In the genomic region with DNA sequence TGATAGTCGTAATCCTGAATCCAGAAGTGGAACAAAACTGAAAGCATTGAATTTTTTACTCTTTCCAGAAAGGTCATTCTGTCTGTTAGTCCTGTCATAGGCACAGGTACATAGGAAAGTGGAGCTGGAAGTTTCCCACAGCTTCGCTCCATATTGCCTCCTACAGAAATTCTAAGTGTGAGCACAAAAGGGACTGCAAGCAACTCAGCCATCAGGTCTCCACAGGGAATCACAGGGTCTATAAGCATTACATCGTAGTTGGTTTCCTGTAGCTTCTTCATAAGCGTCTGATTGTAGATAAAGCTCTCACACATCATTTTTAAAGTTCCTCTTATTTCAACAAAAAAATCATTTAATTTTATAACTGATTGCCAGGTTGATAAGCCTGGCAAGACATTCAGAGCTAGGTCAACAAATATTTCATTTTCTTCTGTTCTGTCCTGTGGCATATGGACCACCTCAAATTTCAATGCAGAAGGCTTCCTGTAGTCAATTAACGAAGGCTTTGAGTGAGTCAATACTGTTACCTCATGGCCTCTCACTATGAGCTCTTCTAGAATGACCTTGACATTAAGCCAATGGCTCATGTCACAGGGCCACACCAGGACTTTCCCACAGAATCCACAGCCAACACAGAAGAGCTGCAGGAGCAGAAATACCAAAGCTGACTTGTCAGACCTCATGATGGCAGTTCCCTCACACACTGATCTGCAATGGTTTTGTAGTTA, we compare ENCODE assay signal across 1 cellular context.
TF ChIP-seq lines count a peak whose summit lies in the region.

Gene UGT2A3, minus strand, starts transcription at position 727 of the 728 bp plus-strand sequence. Its CDS starts 44 bp downstream, at position 683.

TF ChIP-seq in HepG2, 621 proteins besides CTCF, POLR2A, EP300 and RAD21 (continued from another document and continues in another):
- TF ChIP-seq ATF2 (CRISPR knock-in tag; IDR thresholded peaks at IDR 0.05), result peak; percentile 58; the same call in 1 of the 2 replicates
- TF ChIP-seq ZNF383 (CRISPR knock-in tag; IDR thresholded peaks at IDR 0.05; ENCODE audit: borderline replicate concordance), result no peak
- 0 out of 2 replicates have a peak, but pooled peaks have one; percentile 27 for TF ChIP-seq CC2D1A (CRISPR knock-in tag; IDR thresholded peaks at IDR 0.05)
- no peak for TF ChIP-seq ZNF558 (CRISPR knock-in tag; IDR thresholded peaks at IDR 0.05; ENCODE audit: borderline replicate concordance)
- TF ChIP-seq ZMAT3 (CRISPR knock-in tag; conservative IDR thresholded peaks at IDR 0.05), result no peak
- TF ChIP-seq NR2F2 (IDR thresholded peaks at IDR 0.05; ENCODE audit: borderline replicate concordance, low read depth), result peak; percentile 69
- no peak for TF ChIP-seq TEAD2 (CRISPR knock-in tag; IDR thresholded peaks at IDR 0.05)
- TF ChIP-seq MED13 (CRISPR knock-in tag; IDR thresholded peaks at IDR 0.05), result peak; percentile 92
- peak; percentile 94 for TF ChIP-seq FOSL2 (CRISPR knock-in tag; IDR thresholded peaks at IDR 0.05)
- TF ChIP-seq MIER3 (CRISPR knock-in tag; IDR thresholded peaks at IDR 0.05; ENCODE audit: borderline replicate concordance), result no peak; the same call in 1 of the 2 replicates
- TF ChIP-seq HNRNPUL1 (IDR thresholded peaks at IDR 0.05; ENCODE audit: low read depth, low read length), result no peak
- TF ChIP-seq ZNF44 (CRISPR knock-in tag; IDR thresholded peaks at IDR 0.05), result no peak
- TF ChIP-seq KDM1A (CRISPR knock-in tag; IDR thresholded peaks at IDR 0.05), result no peak
- TF ChIP-seq ASH2L (IDR thresholded peaks at IDR 0.05; ENCODE audit: insufficient read length, low read depth, low read length), result no peak
- TF ChIP-seq, protein P1, sequence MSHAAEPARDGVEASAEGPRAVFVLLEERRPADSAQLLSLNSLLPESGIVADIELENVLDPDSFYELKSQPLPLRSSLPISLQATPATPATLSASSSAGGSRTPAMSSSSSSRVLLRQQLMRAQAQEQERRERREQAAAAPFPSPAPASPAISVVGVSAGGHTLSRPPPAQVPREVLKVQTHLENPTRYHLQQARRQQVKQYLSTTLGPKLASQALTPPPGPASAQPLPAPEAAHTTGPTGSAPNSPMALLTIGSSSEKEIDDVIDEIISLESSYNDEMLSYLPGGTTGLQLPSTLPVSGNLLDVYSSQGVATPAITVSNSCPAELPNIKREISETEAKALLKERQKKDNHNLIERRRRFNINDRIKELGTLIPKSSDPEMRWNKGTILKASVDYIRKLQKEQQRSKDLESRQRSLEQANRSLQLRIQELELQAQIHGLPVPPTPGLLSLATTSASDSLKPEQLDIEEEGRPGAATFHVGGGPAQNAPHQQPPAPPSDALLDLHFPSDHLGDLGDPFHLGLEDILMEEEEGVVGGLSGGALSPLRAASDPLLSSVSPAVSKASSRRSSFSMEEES (CRISPR knock-in tag; IDR thresholded peaks at IDR 0.05), result peak; percentile 81
- peak; percentile 73; the same call in 1 of the 2 replicates for TF ChIP-seq KAT8 (CRISPR knock-in tag; IDR thresholded peaks at IDR 0.05)
- no peak for TF ChIP-seq ZKSCAN1 (IDR thresholded peaks at IDR 0.05; ENCODE audit: low read length)
- TF ChIP-seq ZNF569 (CRISPR knock-in tag; IDR thresholded peaks at IDR 0.05; ENCODE audit: borderline replicate concordance), result no peak
- TF ChIP-seq ZSCAN30 (CRISPR knock-in tag; IDR thresholded peaks at IDR 0.05), result no peak
- TF ChIP-seq RARG (CRISPR knock-in tag; IDR thresholded peaks at IDR 0.05; ENCODE audit: low read depth), result no peak
- no peak for TF ChIP-seq MYNN (CRISPR knock-in tag; IDR thresholded peaks at IDR 0.05; ENCODE audit: low read depth)
- peak; percentile 98 for TF ChIP-seq RARA (CRISPR knock-in tag; IDR thresholded peaks at IDR 0.05)
- TF ChIP-seq, protein P2, sequence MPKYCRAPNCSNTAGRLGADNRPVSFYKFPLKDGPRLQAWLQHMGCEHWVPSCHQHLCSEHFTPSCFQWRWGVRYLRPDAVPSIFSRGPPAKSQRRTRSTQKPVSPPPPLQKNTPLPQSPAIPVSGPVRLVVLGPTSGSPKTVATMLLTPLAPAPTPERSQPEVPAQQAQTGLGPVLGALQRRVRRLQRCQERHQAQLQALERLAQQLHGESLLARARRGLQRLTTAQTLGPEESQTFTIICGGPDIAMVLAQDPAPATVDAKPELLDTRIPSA (CRISPR knock-in tag; IDR thresholded peaks at IDR 0.05; ENCODE audit: borderline replicate concordance), result no peak
- TF ChIP-seq ZSCAN29 (CRISPR knock-in tag; conservative IDR thresholded peaks at IDR 0.05), result no peak
- peak; percentile 87 for TF ChIP-seq ARID3A (IDR thresholded peaks at IDR 0.05; ENCODE audit: low read depth, low read length)
- TF ChIP-seq ZNF563 (CRISPR knock-in tag; IDR thresholded peaks at IDR 0.05), result no peak
- TF ChIP-seq, protein P3, sequence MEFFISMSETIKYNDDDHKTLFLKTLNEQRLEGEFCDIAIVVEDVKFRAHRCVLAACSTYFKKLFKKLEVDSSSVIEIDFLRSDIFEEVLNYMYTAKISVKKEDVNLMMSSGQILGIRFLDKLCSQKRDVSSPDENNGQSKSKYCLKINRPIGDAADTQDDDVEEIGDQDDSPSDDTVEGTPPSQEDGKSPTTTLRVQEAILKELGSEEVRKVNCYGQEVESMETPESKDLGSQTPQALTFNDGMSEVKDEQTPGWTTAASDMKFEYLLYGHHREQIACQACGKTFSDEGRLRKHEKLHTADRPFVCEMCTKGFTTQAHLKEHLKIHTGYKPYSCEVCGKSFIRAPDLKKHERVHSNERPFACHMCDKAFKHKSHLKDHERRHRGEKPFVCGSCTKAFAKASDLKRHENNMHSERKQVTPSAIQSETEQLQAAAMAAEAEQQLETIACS (CRISPR knock-in tag; IDR thresholded peaks at IDR 0.05), result no peak
- TF ChIP-seq, protein P4, sequence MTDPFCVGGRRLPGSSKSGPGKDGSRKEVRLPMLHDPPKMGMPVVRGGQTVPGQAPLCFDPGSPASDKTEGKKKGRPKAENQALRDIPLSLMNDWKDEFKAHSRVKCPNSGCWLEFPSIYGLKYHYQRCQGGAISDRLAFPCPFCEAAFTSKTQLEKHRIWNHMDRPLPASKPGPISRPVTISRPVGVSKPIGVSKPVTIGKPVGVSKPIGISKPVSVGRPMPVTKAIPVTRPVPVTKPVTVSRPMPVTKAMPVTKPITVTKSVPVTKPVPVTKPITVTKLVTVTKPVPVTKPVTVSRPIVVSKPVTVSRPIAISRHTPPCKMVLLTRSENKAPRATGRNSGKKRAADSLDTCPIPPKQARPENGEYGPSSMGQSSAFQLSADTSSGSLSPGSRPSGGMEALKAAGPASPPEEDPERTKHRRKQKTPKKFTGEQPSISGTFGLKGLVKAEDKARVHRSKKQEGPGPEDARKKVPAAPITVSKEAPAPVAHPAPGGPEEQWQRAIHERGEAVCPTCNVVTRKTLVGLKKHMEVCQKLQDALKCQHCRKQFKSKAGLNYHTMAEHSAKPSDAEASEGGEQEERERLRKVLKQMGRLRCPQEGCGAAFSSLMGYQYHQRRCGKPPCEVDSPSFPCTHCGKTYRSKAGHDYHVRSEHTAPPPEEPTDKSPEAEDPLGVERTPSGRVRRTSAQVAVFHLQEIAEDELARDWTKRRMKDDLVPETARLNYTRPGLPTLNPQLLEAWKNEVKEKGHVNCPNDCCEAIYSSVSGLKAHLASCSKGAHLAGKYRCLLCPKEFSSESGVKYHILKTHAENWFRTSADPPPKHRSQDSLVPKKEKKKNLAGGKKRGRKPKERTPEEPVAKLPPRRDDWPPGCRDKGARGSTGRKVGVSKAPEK (CRISPR knock-in tag; IDR thresholded peaks at IDR 0.05; ENCODE audit: borderline replicate concordance), result peak; percentile 32; the same call in 1 of the 2 replicates
- 0 out of 2 replicates have a peak, but pooled peaks have one; percentile 19 for TF ChIP-seq ZNF589 (CRISPR knock-in tag; conservative IDR thresholded peaks at IDR 0.05)
- no peak for TF ChIP-seq ZFAT (CRISPR knock-in tag; conservative IDR thresholded peaks at IDR 0.05)
- TF ChIP-seq, protein P5, sequence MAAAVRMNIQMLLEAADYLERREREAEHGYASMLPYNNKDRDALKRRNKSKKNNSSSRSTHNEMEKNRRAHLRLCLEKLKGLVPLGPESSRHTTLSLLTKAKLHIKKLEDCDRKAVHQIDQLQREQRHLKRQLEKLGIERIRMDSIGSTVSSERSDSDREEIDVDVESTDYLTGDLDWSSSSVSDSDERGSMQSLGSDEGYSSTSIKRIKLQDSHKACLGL (CRISPR knock-in tag; IDR thresholded peaks at IDR 0.05), result no peak
- TF ChIP-seq, protein P6, sequence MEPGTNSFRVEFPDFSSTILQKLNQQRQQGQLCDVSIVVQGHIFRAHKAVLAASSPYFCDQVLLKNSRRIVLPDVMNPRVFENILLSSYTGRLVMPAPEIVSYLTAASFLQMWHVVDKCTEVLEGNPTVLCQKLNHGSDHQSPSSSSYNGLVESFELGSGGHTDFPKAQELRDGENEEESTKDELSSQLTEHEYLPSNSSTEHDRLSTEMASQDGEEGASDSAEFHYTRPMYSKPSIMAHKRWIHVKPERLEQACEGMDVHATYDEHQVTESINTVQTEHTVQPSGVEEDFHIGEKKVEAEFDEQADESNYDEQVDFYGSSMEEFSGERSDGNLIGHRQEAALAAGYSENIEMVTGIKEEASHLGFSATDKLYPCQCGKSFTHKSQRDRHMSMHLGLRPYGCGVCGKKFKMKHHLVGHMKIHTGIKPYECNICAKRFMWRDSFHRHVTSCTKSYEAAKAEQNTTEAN (CRISPR knock-in tag; conservative IDR thresholded peaks at IDR 0.05), result no peak; the same call in none of the 2 replicates
- peak; percentile 80; the same call in 1 of the 2 replicates for TF ChIP-seq YEATS4 (CRISPR knock-in tag; IDR thresholded peaks at IDR 0.05; ENCODE audit: borderline replicate concordance)
- TF ChIP-seq GTF2F1 (IDR thresholded peaks at IDR 0.05; ENCODE audit: low read length), result no peak
- TF ChIP-seq HDAC2 (CRISPR knock-in tag; IDR thresholded peaks at IDR 0.05), result peak; percentile 94
- TF ChIP-seq TAF1 (CRISPR knock-in tag; IDR thresholded peaks at IDR 0.05), result peak; percentile 58; the same call in 1 of the 2 replicates
- TF ChIP-seq, protein P7, sequence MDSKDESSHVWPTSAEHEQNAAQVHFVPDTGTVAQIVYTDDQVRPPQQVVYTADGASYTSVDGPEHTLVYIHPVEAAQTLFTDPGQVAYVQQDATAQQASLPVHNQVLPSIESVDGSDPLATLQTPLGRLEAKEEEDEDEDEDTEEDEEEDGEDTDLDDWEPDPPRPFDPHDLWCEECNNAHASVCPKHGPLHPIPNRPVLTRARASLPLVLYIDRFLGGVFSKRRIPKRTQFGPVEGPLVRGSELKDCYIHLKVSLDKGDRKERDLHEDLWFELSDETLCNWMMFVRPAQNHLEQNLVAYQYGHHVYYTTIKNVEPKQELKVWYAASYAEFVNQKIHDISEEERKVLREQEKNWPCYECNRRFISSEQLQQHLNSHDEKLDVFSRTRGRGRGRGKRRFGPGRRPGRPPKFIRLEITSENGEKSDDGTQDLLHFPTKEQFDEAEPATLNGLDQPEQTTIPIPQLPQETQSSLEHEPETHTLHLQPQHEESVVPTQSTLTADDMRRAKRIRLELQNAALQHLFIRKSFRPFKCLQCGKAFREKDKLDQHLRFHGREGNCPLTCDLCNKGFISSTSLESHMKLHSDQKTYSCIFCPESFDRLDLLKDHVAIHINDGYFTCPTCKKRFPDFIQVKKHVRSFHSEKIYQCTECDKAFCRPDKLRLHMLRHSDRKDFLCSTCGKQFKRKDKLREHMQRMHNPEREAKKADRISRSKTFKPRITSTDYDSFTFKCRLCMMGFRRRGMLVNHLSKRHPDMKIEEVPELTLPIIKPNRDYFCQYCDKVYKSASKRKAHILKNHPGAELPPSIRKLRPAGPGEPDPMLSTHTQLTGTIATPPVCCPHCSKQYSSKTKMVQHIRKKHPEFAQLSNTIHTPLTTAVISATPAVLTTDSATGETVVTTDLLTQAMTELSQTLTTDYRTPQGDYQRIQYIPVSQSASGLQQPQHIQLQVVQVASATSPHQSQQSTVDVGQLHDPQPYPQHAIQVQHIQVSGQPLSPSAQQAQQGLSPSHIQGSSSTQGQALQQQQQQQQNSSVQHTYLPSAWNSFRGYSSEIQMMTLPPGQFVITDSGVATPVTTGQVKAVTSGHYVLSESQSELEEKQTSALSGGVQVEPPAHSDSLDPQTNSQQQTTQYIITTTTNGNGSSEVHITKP (CRISPR knock-in tag; IDR thresholded peaks at IDR 0.05; ENCODE audit: low read depth), result peak; percentile 56; the same call in 1 of the 2 replicates
